Comparison of ENCODE assay signal across 1 cellular context in genomic region chr7:76575919-76576657, GRCh38.
TF ChIP-seq lines count a peak whose summit lies in the region.

No MANE protein-coding gene starts in this region.

TF ChIP-seq in Ishikawa, 13 proteins besides CTCF, POLR2A, EP300 and RAD21:
- TF ChIP-seq NFIC (IDR thresholded peaks at IDR 0.05), result peak; percentile 66
